ENCODE assay signal across 15 cellular contexts in the genomic region with DNA sequence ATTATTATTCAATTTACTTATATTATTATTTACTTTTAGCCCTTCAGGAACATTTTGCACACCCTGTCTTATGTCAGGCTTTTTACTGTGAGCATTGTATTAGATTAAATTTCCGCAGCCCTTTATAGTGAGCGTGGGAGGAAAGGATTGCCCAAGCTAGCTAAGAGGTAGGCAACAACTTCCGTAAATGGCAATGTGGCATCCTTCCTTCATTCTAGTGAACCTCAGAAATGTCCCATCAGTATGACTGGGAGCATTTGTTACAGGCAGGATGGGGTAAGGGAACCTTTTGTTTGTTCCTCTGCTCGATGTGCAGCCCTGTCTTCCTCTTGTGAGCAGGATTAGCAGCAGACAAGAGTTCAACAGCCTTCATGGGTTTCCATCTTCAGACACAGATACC. TPM values are rescaled to one million over a fixed set of nuclear protein-coding genes. Genes with fewer than 3 reads are reported as not detected.
A peak's percentile ranks its signal among the peaks of the same experiment; 100 is the strongest.
DNase-seq lines count a peak whose midpoint lies in the region; ATAC-seq, FAIRE-seq and TF ChIP-seq lines count a peak whose summit lies in the region.
"Had no signal": no experiment of that assay in that cellular context is flagged by ENCODE, and none has a peak within 500 bp of the region (broad histone marks: within the 10 kb centered on the region; RNA-seq: fewer than 3 reads in every experiment).

No MANE protein-coding gene starts in this region.

- no peak overlapping the region for H3K4me3 ChIP-seq in lower lobe of right lung
- no peak overlapping the region for H3K4me3 ChIP-seq in WERI-Rb-1 (ENCODE audit: low read depth, low read length)
- H3K4me3 ChIP-seq: gastrocnemius medialis had no signal

- no peak overlapping the region for H3K27ac ChIP-seq in lower lobe of right lung
- no peak overlapping the region for H3K27ac ChIP-seq in WERI-Rb-1
- H3K27ac ChIP-seq: gastrocnemius medialis had no signal

- peaks cover 0 to 2% (median 0%) of the 10 kb centered on the region in 7 donors for H3K9me3 Mint-ChIP-seq in CD14-positive monocyte
- peaks cover 6% of the 10 kb centered on the region for H3K9me3 Mint-ChIP-seq in stimulated activated effector memory CD8-positive, alpha-beta T cell treated with anti-CD3 and anti-CD28 coated beads, Interleukin-12 subunit alpha, Interleukin-12 subunit beta, amount 100 ng/mL, for 72 hours

- TF ChIP-seq CTCF in CD14-positive monocyte (IDR thresholded peaks at IDR 0.05) (no peak), lower lobe of right lung (IDR thresholded peaks at IDR 0.05) (no peak), WERI-Rb-1 (IDR thresholded peaks at IDR 0.05; ENCODE audit: low read depth, low read length) (no peak)

- peaks cover 60% of the 10 kb centered on the region for H3K4me1 ChIP-seq in lower lobe of right lung
- H3K4me1 ChIP-seq: gastrocnemius medialis had no signal

- peak; percentile 38 to 71 for ATAC-seq in lower lobe of right lung
- ATAC-seq in stimulated activated effector memory CD8-positive, alpha-beta T cell treated with anti-CD3 and anti-CD28 coated beads, Interleukin-12 subunit alpha, Interleukin-12 subunit beta, amount 100 ng/mL, for 72 hours, result no peak
- ATAC-seq: gastrocnemius medialis had no signal

- intact Hi-C loops in CD14-positive monocyte (cut with micrococcal nuclease), result no loop called here
- intact Hi-C loops in lower lobe of right lung (cut with DNase I), result no loop called here

- DNase-seq in CD14-positive monocyte (ENCODE audit: low spot score) (peak; percentile 61), GM12892 (ENCODE audit: insufficient read length) (no peak), SKM-1 (lab: John Stamatoyannopoulos, UW; ENCODE audit: unreplicated experiment) (peak; percentile 77), lower lobe of right lung (no peak), kidney glomerular epithelial cell (lab: John Stamatoyannopoulos, UW) (no peak), WERI-Rb-1 (no peak), NCI-H1930 (lab: John Stamatoyannopoulos, UW) (no peak)
- DNase-seq in stimulated activated effector memory CD8-positive, alpha-beta T cell treated with anti-CD3 and anti-CD28 coated beads, Interleukin-12 subunit alpha, Interleukin-12 subunit beta, amount 100 ng/mL, for 72 hours (ENCODE audit: low spot score in 2 of 2), result no peak
- DNase-seq: activated CD8-positive, alpha-beta memory T cell treated with anti-CD3 and anti-CD28 coated beads, Interleukin-2, amount 50 U/mL, for 48 hours; effector CD4-positive, alpha-beta T cell; gastrocnemius medialis; kidney; NCI-H2029; T-helper 9 cell had no signal

- FAIRE-seq in GM12892 (lab: Jason Lieb, UNC), result peak; percentile 86
- FAIRE-seq: kidney had no signal

- H3K36me3 ChIP-seq in lower lobe of right lung, result no peaks in the 10 kb centered on the region
- no peaks in the 10 kb centered on the region for H3K36me3 ChIP-seq in WERI-Rb-1
- H3K36me3 ChIP-seq: gastrocnemius medialis had no signal

- H3K27me3 ChIP-seq in lower lobe of right lung (ENCODE audit: low read depth) (no peaks in the 10 kb centered on the region), WERI-Rb-1 (ENCODE audit: insufficient read depth, low read depth, severe bottlenecking) (no peaks in the 10 kb centered on the region)
- H3K27me3 ChIP-seq: gastrocnemius medialis had no signal

- no peak overlapping the region for H3K4me3 Mint-ChIP-seq in CD14-positive monocyte
- H3K4me3 Mint-ChIP-seq in stimulated activated effector memory CD8-positive, alpha-beta T cell treated with anti-CD3 and anti-CD28 coated beads, Interleukin-12 subunit alpha, Interleukin-12 subunit beta, amount 100 ng/mL, for 72 hours, result no peak overlapping the region

- H3K27me3 Mint-ChIP-seq in CD14-positive monocyte (ENCODE audit: low read depth in 3 of 3), result peaks cover 0 to 3% (median 1%) of the 10 kb centered on the region in 3 donors

- peaks cover 83% of the 10 kb centered on the region for H3K4me1 Mint-ChIP-seq in CD14-positive monocyte
- H3K4me1 Mint-ChIP-seq in stimulated activated effector memory CD8-positive, alpha-beta T cell treated with anti-CD3 and anti-CD28 coated beads, Interleukin-12 subunit alpha, Interleukin-12 subunit beta, amount 100 ng/mL, for 72 hours, result peaks cover 63% of the 10 kb centered on the region

- TF ChIP-seq POLR2A in GM12892 (IDR thresholded peaks at IDR 0.05; ENCODE audit: low read depth, low read length), result no peak

- H3K27ac Mint-ChIP-seq in CD14-positive monocyte, result peak overlapping the region; percentile 13 to 91 (median 69)
- no peak overlapping the region for H3K27ac Mint-ChIP-seq in stimulated activated effector memory CD8-positive, alpha-beta T cell treated with anti-CD3 and anti-CD28 coated beads, Interleukin-12 subunit alpha, Interleukin-12 subunit beta, amount 100 ng/mL, for 72 hours

- no peaks in the 10 kb centered on the region for H3K9me3 ChIP-seq in lower lobe of right lung
- no peaks in the 10 kb centered on the region for H3K9me3 ChIP-seq in WERI-Rb-1 (ENCODE audit: severe bottlenecking)
- H3K9me3 ChIP-seq: gastrocnemius medialis had no signal

- no peaks in the 10 kb centered on the region for H3K36me3 Mint-ChIP-seq in CD14-positive monocyte
- peaks cover 7% of the 10 kb centered on the region for H3K36me3 Mint-ChIP-seq in stimulated activated effector memory CD8-positive, alpha-beta T cell treated with anti-CD3 and anti-CD28 coated beads, Interleukin-12 subunit alpha, Interleukin-12 subunit beta, amount 100 ng/mL, for 72 hours

RNA-seq across cellular contexts. Expression of a gene that starts 6.2 kb away (rescaled TPM):
- 10 to 100 TPM; 11.7 to 22.0 TPM for polyA plus RNA-seq in CD14-positive monocyte
- polyA plus RNA-seq in GM12892 (2012; ENCODE audit: missing spikeins), result 2.0 TPM
- 4.9 TPM for total RNA-seq in lower lobe of right lung
- polyA plus RNA-seq: neural cell had no signal

Comparison
In these comparisons a context has a peak if more than half of its experiments do, and no peak if none do; other contexts are left out.
1. DNase-seq: peak in CD14-positive monocyte (single experiment) and SKM-1 (single experiment); none in GM12892 (single experiment), lower lobe of right lung (single experiment), kidney glomerular epithelial cell (single experiment), stimulated activated effector memory CD8-positive, alpha-beta T cell treated with anti-CD3 and anti-CD28 coated beads, Interleukin-12 subunit alpha, Interleukin-12 subunit beta, amount 100 ng/mL, for 72 hours (0 of 2), WERI-Rb-1 (single experiment) and NCI-H1930 (0 of 2).